ENCODE assay signal across 4 cellular contexts in the genomic region with DNA sequence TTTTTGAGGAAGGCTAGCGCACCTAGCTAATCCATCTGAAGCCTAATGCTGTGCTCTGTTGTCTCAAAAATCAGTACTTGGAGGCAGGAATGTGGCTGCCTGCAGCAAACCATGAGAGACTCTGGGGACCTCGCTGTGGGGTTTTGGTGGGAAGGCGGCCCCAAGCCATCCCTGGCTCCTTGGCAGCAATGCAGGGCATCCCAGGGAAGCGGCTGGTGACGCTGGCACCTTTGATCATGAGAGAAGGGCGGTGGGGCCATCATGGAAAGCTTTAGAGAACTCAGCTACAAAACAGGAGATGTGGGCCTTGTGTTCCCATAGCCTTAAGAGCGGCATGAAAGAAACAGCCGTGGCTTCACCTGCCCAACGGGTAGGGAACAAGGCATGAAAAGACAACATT.
"Had no signal": no experiment of that assay in that cellular context is flagged by ENCODE, and none has a peak within 500 bp of the region (broad histone marks: within the 10 kb centered on the region; RNA-seq: fewer than 3 reads in every experiment).

No MANE protein-coding gene starts in this region.

- H3K27ac ChIP-seq: esophagus squamous epithelium, lower lobe of right lung had no signal

- H3K9me3 ChIP-seq: esophagus squamous epithelium, lower lobe of right lung, tibial nerve, uterus had no signal

- H3K4me1 ChIP-seq: uterus had no signal

- H3K4me3 ChIP-seq: esophagus squamous epithelium, lower lobe of right lung, uterus had no signal

- H3K27me3 ChIP-seq: tibial nerve, uterus had no signal

- DNase-seq: esophagus squamous epithelium had no signal

- H3K36me3 ChIP-seq: esophagus squamous epithelium, lower lobe of right lung, tibial nerve, uterus had no signal
